In genomic region chr12:34022079-34022830, GRCh38 we compare ENCODE assay signal across 1 cellular context.
A peak's percentile ranks its signal among the peaks of the same experiment; 100 is the strongest.
TF ChIP-seq lines count a peak whose summit lies in the region.

Gene ALG10 (plus strand): TSS chr12:34022496. CDS start chr12:34022600, 104 bp downstream.

TF ChIP-seq in HepG2, 621 proteins besides CTCF, POLR2A, EP300 and RAD21 (continued from another document and continues in another):
- TF ChIP-seq, protein P1, sequence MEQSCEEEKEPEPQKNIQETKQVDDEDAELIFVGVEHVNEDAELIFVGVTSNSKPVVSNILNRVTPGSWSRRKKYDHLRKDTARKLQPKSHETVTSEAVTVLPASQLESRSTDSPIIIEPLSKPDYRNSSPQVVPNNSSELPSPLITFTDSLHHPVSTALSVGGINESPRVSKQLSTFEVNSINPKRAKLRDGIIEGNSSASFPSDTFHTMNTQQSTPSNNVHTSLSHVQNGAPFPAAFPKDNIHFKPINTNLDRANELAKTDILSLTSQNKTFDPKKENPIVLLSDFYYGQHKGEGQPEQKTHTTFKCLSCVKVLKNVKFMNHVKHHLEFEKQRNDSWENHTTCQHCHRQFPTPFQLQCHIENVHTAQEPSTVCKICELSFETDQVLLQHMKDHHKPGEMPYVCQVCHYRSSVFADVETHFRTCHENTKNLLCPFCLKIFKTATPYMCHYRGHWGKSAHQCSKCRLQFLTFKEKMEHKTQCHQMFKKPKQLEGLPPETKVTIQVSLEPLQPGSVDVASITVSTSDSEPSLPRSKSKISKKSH (CRISPR knock-in tag; IDR thresholded peaks at IDR 0.05; ENCODE audit: borderline replicate concordance), result peak; percentile 28; the same call in 1 of the 2 replicates
- TF ChIP-seq REXO4 (CRISPR knock-in tag; IDR thresholded peaks at IDR 0.05; ENCODE audit: borderline replicate concordance) (no peak), ZNF660 (CRISPR knock-in tag; IDR thresholded peaks at IDR 0.05; ENCODE audit: borderline replicate concordance, low read depth) (no peak), ZNF567 (CRISPR knock-in tag; IDR thresholded peaks at IDR 0.05; ENCODE audit: borderline replicate concordance) (no peak), ZNF746 (CRISPR knock-in tag; IDR thresholded peaks at IDR 0.05) (0 out of 2 replicates have a peak, but pooled peaks have one; percentile 41), CEBPZ (IDR thresholded peaks at IDR 0.05; ENCODE audit: low read length) (no peak), SMARCE1 (IDR thresholded peaks at IDR 0.05; ENCODE audit: borderline replicate concordance) (no peak), ZNF180 (CRISPR knock-in tag; IDR thresholded peaks at IDR 0.05; ENCODE audit: borderline replicate concordance, low read depth) (no peak), ZSCAN30 (CRISPR knock-in tag; IDR thresholded peaks at IDR 0.05) (no peak), ZEB1 (IDR thresholded peaks at IDR 0.05; ENCODE audit: insufficient replicate concordance, low read depth) (peak; percentile 79), NONO (IDR thresholded peaks at IDR 0.05) (no peak), NONO (CRISPR knock-in tag; conservative IDR thresholded peaks at IDR 0.05) (peak; percentile 86), ZNF460 (CRISPR knock-in tag; IDR thresholded peaks at IDR 0.05; ENCODE audit: borderline replicate concordance) (no peak), ZNF879 (CRISPR knock-in tag; IDR thresholded peaks at IDR 0.05) (no peak), NRL (CRISPR knock-in tag; IDR thresholded peaks at IDR 0.05; ENCODE audit: borderline replicate concordance) (no peak; the same call in 1 of the 2 replicates), DR1 (CRISPR knock-in tag; IDR thresholded peaks at IDR 0.05) (no peak), LRRFIP1 (CRISPR knock-in tag; conservative IDR thresholded peaks at IDR 0.05) (no peak), ZBTB40 (IDR thresholded peaks at IDR 0.05) (peak; percentile 90), ZBTB40 (CRISPR knock-in tag; IDR thresholded peaks at IDR 0.05) (peak; percentile 79; the same call in 1 of the 2 replicates), CHCHD3 (CRISPR knock-in tag; IDR thresholded peaks at IDR 0.05) (no peak), ZHX1 (CRISPR knock-in tag; IDR thresholded peaks at IDR 0.05; ENCODE audit: low read depth) (no peak), ZNF468 (CRISPR knock-in tag; IDR thresholded peaks at IDR 0.05) (no peak)
- TF ChIP-seq, protein P2, sequence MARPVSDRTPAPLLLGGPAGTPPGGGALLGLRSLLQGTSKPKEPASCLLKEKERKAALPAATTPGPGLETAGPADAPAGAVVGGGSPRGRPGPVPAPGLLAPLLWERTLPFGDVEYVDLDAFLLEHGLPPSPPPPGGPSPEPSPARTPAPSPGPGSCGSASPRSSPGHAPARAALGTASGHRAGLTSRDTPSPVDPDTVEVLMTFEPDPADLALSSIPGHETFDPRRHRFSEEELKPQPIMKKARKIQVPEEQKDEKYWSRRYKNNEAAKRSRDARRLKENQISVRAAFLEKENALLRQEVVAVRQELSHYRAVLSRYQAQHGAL (CRISPR knock-in tag; IDR thresholded peaks at IDR 0.05; ENCODE audit: not compliant biosample characterization), result no peak
